ENCODE assay signal across 21 cellular contexts in genomic region chr12:23884909-23885308, GRCh38.
DNase-seq lines count a peak whose midpoint lies in the region; ATAC-seq, FAIRE-seq and TF ChIP-seq lines count a peak whose summit lies in the region.
"Had no signal": no experiment of that assay in that cellular context is flagged by ENCODE, and none has a peak within 500 bp of the region (broad histone marks: within the 10 kb centered on the region; RNA-seq: fewer than 3 reads in every experiment).

No MANE protein-coding gene starts in this region.

- H4K5ac ChIP-seq in mesendoderm (ENCODE audit: low read length), result no peak overlapping the region

- CTCF ChIA-PET in GM12878 (lab: Yijun Ruan, JAX), result no interaction called here
- CTCF ChIA-PET in activated CD8-positive, alpha-beta memory T cell treated with anti-CD3 and anti-CD28 coated beads, Interleukin-2, amount 10 ng/mL, durations not matched to agents 7 days and 5 days (lab: Charles Lee), result no interaction called here

- H3K9me3 ChIP-seq in GM12878 (replicated peaks; ENCODE audit: control insufficient read depth, insufficient read depth, low read length), result no peaks in the 10 kb centered on the region
- H3K9me3 ChIP-seq: Caco-2 had no signal

- H3K4me2 ChIP-seq in GM12878 (ENCODE audit: control insufficient read depth, insufficient read depth) (no peak overlapping the region), mesendoderm (ENCODE audit: low read length) (no peak overlapping the region)
- H3K4me2 ChIP-seq: GM23338 had no signal

- H2BK120ac ChIP-seq in mesendoderm (ENCODE audit: low read depth, low read length), result no peak overlapping the region

- TF ChIP-seq CTCF in GM12878 (IDR thresholded peaks at IDR 0.05 in 2 of 3, conservative IDR thresholded peaks at IDR 0.05 in 1 of 3; ENCODE audit: control insufficient read depth in 2 of 3, extremely low read depth in 1 of 3, insufficient read depth in 1 of 3, low read depth in 3 of 3, low read length in 3 of 3), result no peak

- H3K23ac ChIP-seq in mesendoderm (ENCODE audit: low read length), result no peak overlapping the region

- no peaks in the 10 kb centered on the region for H3K36me3 Mint-ChIP-seq in activated CD8-positive, alpha-beta memory T cell treated with anti-CD3 and anti-CD28 coated beads, Interleukin-2, amount 10 ng/mL, durations not matched to agents 7 days and 5 days

- H3K4ac ChIP-seq in mesendoderm (ENCODE audit: low read depth, low read length), result no peak overlapping the region

- RAD21 ChIA-PET in GM12878 (lab: Charles Lee; ENCODE audit: unreplicated experiment), result no interaction called here

- H3K56ac ChIP-seq in mesendoderm (ENCODE audit: low read length), result no peak overlapping the region

- no peak overlapping the region for H3K27ac Mint-ChIP-seq in activated CD8-positive, alpha-beta memory T cell treated with anti-CD3 and anti-CD28 coated beads, Interleukin-2, amount 10 ng/mL, durations not matched to agents 7 days and 5 days
- H3K27ac Mint-ChIP-seq: CD4-positive, alpha-beta T cell had no signal

- no peaks in the 10 kb centered on the region for H3K79me1 ChIP-seq in mesendoderm (ENCODE audit: low read length)

- no peak for TF ChIP-seq RAD21 in GM12878 (IDR thresholded peaks at IDR 0.05; ENCODE audit: insufficient read depth, low read depth, low read length)

- H3K18ac ChIP-seq in mesendoderm (ENCODE audit: low read length), result no peak overlapping the region

- H3K36me3 ChIP-seq in GM12878 (ENCODE audit: control insufficient read depth in 2 of 2, insufficient read depth in 2 of 2, low read length in 1 of 2) (no peaks in the 10 kb centered on the region), mesendoderm (ENCODE audit: control insufficient read depth, insufficient read depth, low read length) (no peaks in the 10 kb centered on the region)

- no peak overlapping the region for H2AFZ ChIP-seq in GM12878 (ENCODE audit: control insufficient read depth, low read depth, low read length)
- H2AFZ ChIP-seq: GM23338 had no signal

- DNase-seq in HTR-8/SVneo (ENCODE audit: insufficient read length, low spot score), result no peak
- DNase-seq in OCI-M1 (lab: John Stamatoyannopoulos, UW), result peak; percentile 60
- DNase-seq in GM12878 (ENCODE audit: low read depth, low spot score), result no peak
- DNase-seq in mesendoderm, result peak; percentile 10
- no peak for DNase-seq in activated CD8-positive, alpha-beta memory T cell treated with anti-CD3 and anti-CD28 coated beads, Interleukin-2, amount 10 ng/mL, durations not matched to agents 7 days and 5 days
- DNase-seq: ACHN; Caco-2; CD4-positive, alpha-beta T cell; DMS153; DND-41; EL; HCEC 1CT had no signal

- H3K4me1 Mint-ChIP-seq in activated CD8-positive, alpha-beta memory T cell treated with anti-CD3 and anti-CD28 coated beads, Interleukin-2, amount 10 ng/mL, durations not matched to agents 7 days and 5 days, result no peaks in the 10 kb centered on the region
- H3K4me1 Mint-ChIP-seq: GM23338 had no signal

- no peaks in the 10 kb centered on the region for H4K20me1 ChIP-seq in GM12878 (ENCODE audit: control insufficient read depth, insufficient read depth)

- H3K4me1 ChIP-seq in GM12878 (ENCODE audit: control insufficient read depth, insufficient read depth, low read length), result no peaks in the 10 kb centered on the region
- no peaks in the 10 kb centered on the region for H3K4me1 ChIP-seq in mesendoderm (ENCODE audit: control insufficient read depth, low read depth, low read length)

- FAIRE-seq in HTR-8/SVneo (lab: Jason Lieb, UNC) (peak; percentile 51), GM12878 (lab: Jason Lieb, UNC) (no peak)
- FAIRE-seq: A204.1, D721Med, GM12891, GM18507, H54 had no signal

- H3K79me2 ChIP-seq in GM12878 (ENCODE audit: control insufficient read depth, insufficient read depth, low read length) (no peaks in the 10 kb centered on the region), mesendoderm (ENCODE audit: control insufficient read depth, insufficient read depth, low read length) (no peaks in the 10 kb centered on the region)

- H3K27me3 ChIP-seq in GM12878 (replicated peaks in 1 of 2; ENCODE audit: control insufficient read depth in 2 of 2, insufficient read depth in 2 of 2, low read length in 1 of 2), result no peaks in the 10 kb centered on the region
- H3K27me3 ChIP-seq in mesendoderm (ENCODE audit: insufficient read depth, low read length, poor library complexity), result no peaks in the 10 kb centered on the region

- no peak overlapping the region for H3K9ac ChIP-seq in GM12878 (ENCODE audit: control insufficient read depth, insufficient read depth, low read length)
- no peak overlapping the region for H3K9ac ChIP-seq in mesendoderm (ENCODE audit: low read length)

- in situ Hi-C loops in GM12878 (cut with MboI), result no loop called here

- POLR2A ChIA-PET in GM12878 (lab: Charles Lee), result no interaction called here

- 29% methylated on average over 3 of the region's 3 CpGs for WGBS in GM12878 (ENCODE audit: insufficient coverage, insufficient replicate concordance, low lambda C conversion rate, missing lambda C conversion rate)
- no CpG with 5 or more reads among the region's 3 CpGs for WGBS in mesendoderm (ENCODE audit: extremely low coverage, insufficient coverage, low lambda C conversion rate)

- no peak overlapping the region for H4K8ac ChIP-seq in mesendoderm (ENCODE audit: low read depth, low read length)

- no peak overlapping the region for H2BK15ac ChIP-seq in mesendoderm (replicated peaks; ENCODE audit: low read depth)

- no peaks in the 10 kb centered on the region for H3K27me3 Mint-ChIP-seq in activated CD8-positive, alpha-beta memory T cell treated with anti-CD3 and anti-CD28 coated beads, Interleukin-2, amount 10 ng/mL, durations not matched to agents 7 days and 5 days
- H3K27me3 Mint-ChIP-seq: CD4-positive, alpha-beta T cell had no signal

- SMC1A ChIA-PET in GM12878 (lab: Charles Lee; ENCODE audit: uncharacterized antibody, unreplicated experiment), result interaction anchor here (0.6 to 0.8 kb wide), 2 partner anchors 16 to 34 kb away, joined by 3 to 4 read pairs; no protein-coding TSS in a partner anchor

- no peaks in the 10 kb centered on the region for H3K9me3 Mint-ChIP-seq in activated CD8-positive, alpha-beta memory T cell treated with anti-CD3 and anti-CD28 coated beads, Interleukin-2, amount 10 ng/mL, durations not matched to agents 7 days and 5 days (ENCODE audit: low read depth)
- H3K9me3 Mint-ChIP-seq: CD4-positive, alpha-beta T cell; GM23338 had no signal

- H2BK5ac ChIP-seq in mesendoderm (ENCODE audit: low read length), result no peak overlapping the region

- H3K27ac ChIP-seq in GM12878 (ENCODE audit: control insufficient read depth, insufficient read depth) (no peak overlapping the region), mesendoderm (ENCODE audit: low read depth, low read length) (no peak overlapping the region)
- H3K27ac ChIP-seq: C4-2B had no signal

- intact Hi-C loops in GM12878 (cut with micrococcal nuclease; ENCODE audit: unreplicated experiment), result no loop called here

- H3K4me3 Mint-ChIP-seq in activated CD8-positive, alpha-beta memory T cell treated with anti-CD3 and anti-CD28 coated beads, Interleukin-2, amount 10 ng/mL, durations not matched to agents 7 days and 5 days, result no peak overlapping the region
- H3K4me3 Mint-ChIP-seq: CD4-positive, alpha-beta T cell; GM23338 had no signal

- no peak overlapping the region for H2AK5ac ChIP-seq in mesendoderm (ENCODE audit: low read length)

- BruUV-seq in GM12878 (replicated peaks; lab: Mats Ljungman, UMichigan), result no TSS peak

- H3K4me3 ChIP-seq in GM12878 (no peak overlapping the region), mesendoderm (ENCODE audit: low read length) (no peak overlapping the region)
- H3K4me3 ChIP-seq: GM23338 had no signal

- no peak for TF ChIP-seq POLR2A in GM12878 (IDR thresholded peaks at IDR 0.05; ENCODE audit: low read depth, low read length)

- TF ChIP-seq EP300 in GM12878 (IDR thresholded peaks at IDR 0.05; ENCODE audit: borderline replicate concordance in 1 of 2, control insufficient read depth in 1 of 2, low read depth in 2 of 2, low read length in 2 of 2), result no peak

- ATAC-seq in GM12878 (peak; percentile 55), GM18502 (IDR thresholded peaks at IDR 0.05; ENCODE audit: poor library complexity, unreplicated experiment) (no peak), GM19452 (IDR thresholded peaks at IDR 0.05; ENCODE audit: unreplicated experiment) (no peak)
- no peak for ATAC-seq in activated CD8-positive, alpha-beta memory T cell treated with anti-CD3 and anti-CD28 coated beads, Interleukin-2, amount 10 ng/mL, durations not matched to agents 7 days and 5 days
- ATAC-seq: GM23338 had no signal

TF ChIP-seq in GM12878, 131 proteins besides CTCF, POLR2A, EP300 and RAD21 (continues in another document):
- no peak for TF ChIP-seq E4F1 (IDR thresholded peaks at IDR 0.05; ENCODE audit: borderline replicate concordance, partially characterized antibody)
- no peak for TF ChIP-seq TCF7 (IDR thresholded peaks at IDR 0.05; ENCODE audit: borderline replicate concordance)
- no peak for TF ChIP-seq EED (IDR thresholded peaks at IDR 0.05; ENCODE audit: low read depth)
- TF ChIP-seq RELB (IDR thresholded peaks at IDR 0.05; ENCODE audit: low read depth), result no peak

Comparison
In these comparisons a context has a peak if more than half of its experiments do, and no peak if none do; other contexts are left out.
1. DNase-seq: peak in OCI-M1 (single experiment) and mesendoderm (single experiment); none in HTR-8/SVneo (single experiment), GM12878 (single experiment) and activated CD8-positive, alpha-beta memory T cell treated with anti-CD3 and anti-CD28 coated beads, Interleukin-2, amount 10 ng/mL, durations not matched to agents 7 days and 5 days (single experiment).